ENCODE assay signal across 1 cellular context in the genomic region with DNA sequence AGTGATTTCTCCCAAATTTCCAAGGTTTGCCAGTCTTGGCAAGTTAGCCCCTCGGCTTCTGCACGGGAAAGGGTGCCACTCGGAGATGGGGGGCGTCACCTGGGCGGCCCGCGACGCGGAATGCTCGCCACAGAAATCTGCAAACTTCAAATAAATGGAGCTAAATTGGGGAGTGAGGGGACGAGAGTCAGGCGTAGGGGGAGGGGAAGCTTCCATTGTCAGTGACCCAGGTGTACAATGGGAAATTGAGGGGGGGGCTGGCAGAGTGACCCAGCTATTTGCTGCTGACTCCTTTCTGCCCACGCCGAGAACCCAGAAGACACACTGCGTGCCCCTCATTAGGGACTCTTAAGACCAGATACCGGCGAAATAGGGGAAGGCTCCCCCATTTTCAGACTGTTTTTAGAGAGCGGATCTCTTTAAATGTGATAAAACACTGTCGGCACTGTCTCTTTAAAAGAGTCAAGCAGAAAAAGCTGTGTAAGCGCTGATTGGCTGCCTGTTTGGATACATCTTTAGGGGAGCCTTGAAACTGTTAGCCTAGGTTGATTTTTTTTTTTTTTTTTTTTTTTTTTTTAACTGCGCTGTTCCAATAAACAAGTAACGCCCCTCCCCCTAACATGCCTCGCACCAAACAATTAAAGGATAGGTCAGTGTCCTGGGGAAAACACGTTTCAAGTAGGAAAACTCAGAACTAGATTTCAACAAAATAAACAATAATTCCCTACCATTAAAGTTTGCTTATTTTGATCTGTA.
A peak's percentile ranks its signal among the peaks of the same experiment; 100 is the strongest.
TF ChIP-seq lines count a peak whose summit lies in the region.

No MANE protein-coding gene starts in this region.

TF ChIP-seq in SK-N-SH treated with all-trans-retinoic acid at 6 μM for 48 hours, 23 proteins besides CTCF, POLR2A, EP300 and RAD21 (continued from another document):
- TF ChIP-seq, protein P1, sequence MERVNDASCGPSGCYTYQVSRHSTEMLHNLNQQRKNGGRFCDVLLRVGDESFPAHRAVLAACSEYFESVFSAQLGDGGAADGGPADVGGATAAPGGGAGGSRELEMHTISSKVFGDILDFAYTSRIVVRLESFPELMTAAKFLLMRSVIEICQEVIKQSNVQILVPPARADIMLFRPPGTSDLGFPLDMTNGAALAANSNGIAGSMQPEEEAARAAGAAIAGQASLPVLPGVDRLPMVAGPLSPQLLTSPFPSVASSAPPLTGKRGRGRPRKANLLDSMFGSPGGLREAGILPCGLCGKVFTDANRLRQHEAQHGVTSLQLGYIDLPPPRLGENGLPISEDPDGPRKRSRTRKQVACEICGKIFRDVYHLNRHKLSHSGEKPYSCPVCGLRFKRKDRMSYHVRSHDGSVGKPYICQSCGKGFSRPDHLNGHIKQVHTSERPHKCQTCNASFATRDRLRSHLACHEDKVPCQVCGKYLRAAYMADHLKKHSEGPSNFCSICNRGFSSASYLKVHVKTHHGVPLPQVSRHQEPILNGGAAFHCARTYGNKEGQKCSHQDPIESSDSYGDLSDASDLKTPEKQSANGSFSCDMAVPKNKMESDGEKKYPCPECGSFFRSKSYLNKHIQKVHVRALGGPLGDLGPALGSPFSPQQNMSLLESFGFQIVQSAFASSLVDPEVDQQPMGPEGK (CRISPR knock-in tag; IDR thresholded peaks at IDR 0.05; ENCODE audit: borderline replicate concordance) = peak; percentile 29; the same call in 1 of the 2 replicates
- no peak for TF ChIP-seq TCF4 (CRISPR knock-in tag; IDR thresholded peaks at IDR 0.05; ENCODE audit: borderline replicate concordance)
- TF ChIP-seq, protein P2, sequence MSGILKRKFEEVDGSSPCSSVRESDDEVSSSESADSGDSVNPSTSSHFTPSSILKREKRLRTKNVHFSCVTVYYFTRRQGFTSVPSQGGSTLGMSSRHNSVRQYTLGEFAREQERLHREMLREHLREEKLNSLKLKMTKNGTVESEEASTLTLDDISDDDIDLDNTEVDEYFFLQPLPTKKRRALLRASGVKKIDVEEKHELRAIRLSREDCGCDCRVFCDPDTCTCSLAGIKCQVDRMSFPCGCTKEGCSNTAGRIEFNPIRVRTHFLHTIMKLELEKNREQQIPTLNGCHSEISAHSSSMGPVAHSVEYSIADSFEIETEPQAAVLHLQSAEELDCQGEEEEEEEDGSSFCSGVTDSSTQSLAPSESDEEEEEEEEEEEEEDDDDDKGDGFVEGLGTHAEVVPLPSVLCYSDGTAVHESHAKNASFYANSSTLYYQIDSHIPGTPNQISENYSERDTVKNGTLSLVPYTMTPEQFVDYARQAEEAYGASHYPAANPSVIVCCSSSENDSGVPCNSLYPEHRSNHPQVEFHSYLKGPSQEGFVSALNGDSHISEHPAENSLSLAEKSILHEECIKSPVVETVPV (CRISPR knock-in tag; IDR thresholded peaks at IDR 0.05) = no peak
- TF ChIP-seq ISL1 (CRISPR knock-in tag; IDR thresholded peaks at IDR 0.05) = no peak
- TF ChIP-seq ARNTL (CRISPR knock-in tag; IDR thresholded peaks at IDR 0.05; ENCODE audit: borderline replicate concordance, low read depth) = no peak
- TF ChIP-seq PPARA (CRISPR knock-in tag; IDR thresholded peaks at IDR 0.05; ENCODE audit: borderline replicate concordance) = no peak
